Comparison of ENCODE assay signal across 8 cellular contexts in the genomic region with DNA sequence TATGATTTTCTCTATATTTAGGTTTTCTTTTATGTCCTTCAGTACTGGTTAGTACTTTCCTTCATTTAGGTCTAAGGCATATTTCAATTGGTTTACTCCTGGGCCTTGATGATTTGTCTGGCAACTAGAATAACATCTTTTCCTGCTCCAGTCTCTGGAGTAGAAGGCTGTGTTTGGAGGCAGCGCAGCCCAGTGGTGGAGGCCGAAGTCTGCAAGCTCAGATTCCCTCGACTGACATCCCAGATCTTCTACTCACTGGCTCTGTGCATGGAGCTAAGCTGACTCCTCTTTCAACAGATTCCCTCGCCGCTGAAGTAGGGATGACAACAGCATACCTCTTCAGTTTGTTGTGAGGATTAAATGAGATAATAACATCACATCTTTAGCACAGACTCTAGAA.
DNase-seq lines count a peak whose midpoint lies in the region; ATAC-seq and TF ChIP-seq lines count a peak whose summit lies in the region.

No MANE protein-coding gene starts in this region.

- no peaks in the 10 kb centered on the region for H3K36me3 ChIP-seq in WERI-Rb-1

- no peaks in the 10 kb centered on the region for H3K27me3 ChIP-seq in WERI-Rb-1 (ENCODE audit: insufficient read depth, low read depth, severe bottlenecking)

- TF ChIP-seq CTCF in WERI-Rb-1 (IDR thresholded peaks at IDR 0.05; ENCODE audit: low read depth, low read length), result peak; percentile 98

- peak; percentile 67 for ATAC-seq in HG02852 (IDR thresholded peaks at IDR 0.05; ENCODE audit: unreplicated experiment)
- ATAC-seq in HG03025 (IDR thresholded peaks at IDR 0.05; ENCODE audit: low FRiP score, unreplicated experiment), result no peak
- no peak for ATAC-seq in HG03045 (IDR thresholded peaks at IDR 0.05; ENCODE audit: unreplicated experiment)

- H3K9me3 ChIP-seq in WERI-Rb-1 (ENCODE audit: severe bottlenecking), result no peaks in the 10 kb centered on the region

- H3K27ac ChIP-seq in WERI-Rb-1, result no peak overlapping the region

- no peak overlapping the region for H3K4me3 ChIP-seq in WERI-Rb-1 (ENCODE audit: low read depth, low read length)

- DNase-seq in DMS 273 (lab: John Stamatoyannopoulos, UW; ENCODE audit: unreplicated experiment), result peak; percentile 31
- DNase-seq in DMS 273 treated with DMSO at 0.1 percent for 48 hours (lab: John Stamatoyannopoulos, UW), result no peak
- DNase-seq in WERI-Rb-1, result peak; percentile 85
- DNase-seq in kidney glomerular epithelial cell (lab: John Stamatoyannopoulos, UW), result peak; percentile 13
- no peak for DNase-seq in DMS153 treated with DMSO at 0.1 percent for 48 hours (lab: John Stamatoyannopoulos, UW; ENCODE audit: unreplicated experiment)

Comparison
In these comparisons a context has a peak if more than half of its experiments do, and no peak if none do; other contexts are left out.
1. DNase-seq: peak in DMS 273 (single experiment), WERI-Rb-1 (single experiment) and kidney glomerular epithelial cell (single experiment); none in DMS 273 treated with DMSO at 0.1 percent for 48 hours (single experiment) and DMS153 treated with DMSO at 0.1 percent for 48 hours (single experiment).